In the genomic region with DNA sequence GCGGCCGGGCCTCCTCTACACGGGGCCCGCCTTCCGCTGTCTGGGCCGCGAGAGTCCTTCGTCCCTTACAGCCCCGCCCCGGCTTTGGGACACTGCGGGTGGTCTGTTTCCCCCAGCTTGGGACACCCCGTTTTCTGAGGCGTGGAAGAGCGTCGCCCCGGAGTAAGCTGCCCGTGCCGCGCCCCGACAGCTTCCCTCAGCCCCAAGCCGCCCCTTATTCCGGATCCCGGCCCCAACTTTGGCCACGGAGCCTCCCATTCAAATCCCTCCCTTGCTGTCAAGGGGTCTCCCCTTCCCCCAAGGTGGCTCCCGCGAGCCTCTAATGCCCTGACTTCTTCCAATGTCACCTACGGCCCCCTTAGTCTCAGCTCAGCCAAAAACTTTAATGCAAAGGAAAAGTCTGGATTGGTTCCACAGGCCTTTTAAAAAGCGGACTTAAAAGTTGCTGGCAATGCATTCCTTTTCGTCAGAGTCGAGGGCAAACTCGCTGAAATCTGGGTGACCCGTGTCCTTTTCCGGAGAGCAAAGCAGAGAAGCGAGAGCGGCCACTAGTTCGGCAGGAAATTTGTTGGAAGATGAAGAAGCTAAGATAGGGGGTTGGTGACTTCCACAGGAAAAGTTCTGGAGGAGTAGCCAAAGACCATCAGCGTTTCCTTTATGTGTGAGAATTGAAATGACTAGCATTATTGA, we compare ENCODE assay signal across 7 cellular contexts. TPM values are rescaled to one million over a fixed set of nuclear protein-coding genes. Genes with fewer than 3 reads are reported as not detected.
DNase-seq lines count a peak whose midpoint lies in the region; ATAC-seq, FAIRE-seq and TF ChIP-seq lines count a peak whose summit lies in the region.

No MANE protein-coding gene starts in this region.

- H3K27me3 Mint-ChIP-seq in stimulated activated naive B cell treated with anti-CD40 and anti-IgM and Interleukin-4, amounts not matched to agents 10 μg/mL and 1 μg/mL and 100 μg/mL, for 72 hours = no peaks in the 10 kb centered on the region

- no peaks in the 10 kb centered on the region for H3K36me3 ChIP-seq in Loucy (ENCODE audit: insufficient read depth, low read length)
- no peaks in the 10 kb centered on the region for H3K36me3 ChIP-seq in brain microvascular endothelial cell (replicated peaks)
- no peaks in the 10 kb centered on the region for H3K36me3 ChIP-seq in kidney (ENCODE audit: control insufficient read depth in 1 of 2, insufficient read depth in 2 of 2, low read length in 2 of 2)

- peaks cover 30% of the 10 kb centered on the region for H3K79me2 ChIP-seq in Loucy (ENCODE audit: insufficient read depth, low read length)

- no peaks in the 10 kb centered on the region for H3K9me2 ChIP-seq in Loucy (replicated peaks; ENCODE audit: low read depth, low read length)

- H3K36me3 Mint-ChIP-seq in stimulated activated naive B cell treated with anti-CD40 and anti-IgM and Interleukin-4, amounts not matched to agents 10 μg/mL and 1 μg/mL and 100 μg/mL, for 72 hours = no peaks in the 10 kb centered on the region

- H3K4me2 ChIP-seq in Loucy (ENCODE audit: low read depth, low read length, poor library complexity, severe bottlenecking) = peak overlapping the region; percentile 90

- no peaks in the 10 kb centered on the region for H3F3A ChIP-seq in Loucy (ENCODE audit: low read depth)

- H3K9ac ChIP-seq in Loucy (ENCODE audit: low read depth, low read length, poor library complexity, severe bottlenecking) (peak overlapping the region; percentile 76), kidney (ENCODE audit: low read length in 2 of 2) (peak overlapping the region; percentile 58 to 68)

- peak; percentile 2 to 3 for ATAC-seq in stimulated activated naive B cell treated with anti-CD40 and anti-IgM and Interleukin-4, amounts not matched to agents 10 μg/mL and 1 μg/mL and 100 μg/mL, for 72 hours (replicated peaks)
- no peak for ATAC-seq in GM19324 (IDR thresholded peaks at IDR 0.05; ENCODE audit: low FRiP score, unreplicated experiment)

- TF ChIP-seq CTCF in GM12875 (IDR thresholded peaks at IDR 0.05; ENCODE audit: borderline replicate concordance, insufficient read depth, low read depth, low read length) = no peak
- TF ChIP-seq CTCF in Loucy (conservative IDR thresholded peaks at IDR 0.05; ENCODE audit: low read length) = no peak
- TF ChIP-seq CTCF in brain microvascular endothelial cell (IDR thresholded peaks at IDR 0.05; ENCODE audit: low read depth, low read length, missing control alignments) = no peak
- TF ChIP-seq CTCF in kidney (IDR thresholded peaks at IDR 0.05; ENCODE audit: borderline replicate concordance, extremely low read depth, insufficient read depth) = no peak

- H3K27ac ChIP-seq in brain microvascular endothelial cell (peak overlapping the region; percentile 93), kidney (ENCODE audit: low read depth in 2 of 2, low read length in 2 of 2) (peak overlapping the region; percentile 94 to 97)

- H3K4me1 Mint-ChIP-seq in stimulated activated naive B cell treated with anti-CD40 and anti-IgM and Interleukin-4, amounts not matched to agents 10 μg/mL and 1 μg/mL and 100 μg/mL, for 72 hours = peaks cover 14 to 40% of the 10 kb centered on the region in 2 donors

- no peaks in the 10 kb centered on the region for H3K9me3 ChIP-seq in Loucy (ENCODE audit: insufficient read depth, low read depth, low read length)
- H3K9me3 ChIP-seq in kidney (ENCODE audit: control insufficient read depth in 1 of 2, low read length in 2 of 2) = no peaks in the 10 kb centered on the region

- no peaks in the 10 kb centered on the region for H3K9me3 Mint-ChIP-seq in stimulated activated naive B cell treated with anti-CD40 and anti-IgM and Interleukin-4, amounts not matched to agents 10 μg/mL and 1 μg/mL and 100 μg/mL, for 72 hours

- no peaks in the 10 kb centered on the region for H3K27me3 ChIP-seq in Loucy (ENCODE audit: insufficient read depth, low read length, poor library complexity, severe bottlenecking)
- H3K27me3 ChIP-seq in brain microvascular endothelial cell (replicated peaks) = no peaks in the 10 kb centered on the region

- H4K20me1 ChIP-seq in Loucy (ENCODE audit: insufficient read depth, low read length, poor library complexity, severe bottlenecking) = no peaks in the 10 kb centered on the region

- H3K4me3 ChIP-seq in GM12875 (ENCODE audit: low read depth, low read length) (peak overlapping the region; percentile 95), Loucy (ENCODE audit: low read length, poor library complexity, severe bottlenecking) (peak overlapping the region; percentile 84), brain microvascular endothelial cell (ENCODE audit: low read depth, low read length) (peak overlapping the region; percentile 83), kidney (ENCODE audit: low read length in 2 of 2) (peak overlapping the region; percentile 48 to 70)

- in situ Hi-C loops in brain microvascular endothelial cell (cut with HindIII; ENCODE audit: low pct_ligation_motif_present, low sequenced_read_pairs) = loop anchor here (25.0 kb wide), 1 partner anchor 149 kb away; no protein-coding TSS in a partner anchor

- intact Hi-C loops in kidney (cut with DNase I) = loop anchor here (5.0 kb wide), 1 partner anchor 149 kb away; no protein-coding TSS in a partner anchor

- H3K4me1 ChIP-seq in Loucy (ENCODE audit: insufficient read depth, low read length, poor library complexity, severe bottlenecking) (peaks cover 12% of the 10 kb centered on the region), kidney (ENCODE audit: control insufficient read depth in 1 of 2, insufficient read depth in 1 of 2, low read depth in 1 of 2, low read length in 2 of 2) (peaks cover 0 to 6% of the 10 kb centered on the region in 2 donors)

- peak overlapping the region; percentile 91 for H2AFZ ChIP-seq in Loucy (ENCODE audit: low read length)

- peak overlapping the region; percentile 93 to 94 for H3K4me3 Mint-ChIP-seq in stimulated activated naive B cell treated with anti-CD40 and anti-IgM and Interleukin-4, amounts not matched to agents 10 μg/mL and 1 μg/mL and 100 μg/mL, for 72 hours

- no peak for FAIRE-seq in kidney (lab: Jason Lieb, UNC)

- H3K27ac Mint-ChIP-seq in stimulated activated naive B cell treated with anti-CD40 and anti-IgM and Interleukin-4, amounts not matched to agents 10 μg/mL and 1 μg/mL and 100 μg/mL, for 72 hours = peak overlapping the region; percentile 97

- DNase-seq in brain microvascular endothelial cell (no peak), kidney (peak; percentile 84), SW480 (ENCODE audit: low spot score) (no peak)
- peak; percentile 11 for DNase-seq in stimulated activated naive B cell treated with anti-CD40 and anti-IgM and Interleukin-4, amounts not matched to agents 10 μg/mL and 1 μg/mL and 100 μg/mL, for 72 hours

RNA-seq across cellular contexts. Expression of a gene that starts 19.9 kb away (rescaled TPM):
- 26.4 TPM for total RNA-seq in kidney
- 13.0 TPM for polyA plus RNA-seq in kidney (ENCODE audit: insufficient read depth, low read depth, low replicate concordance)

RNA-seq across cellular contexts. Expression of a gene that starts 49.0 kb away (rescaled TPM):
- total RNA-seq in kidney = not detected
- polyA plus RNA-seq in kidney (ENCODE audit: insufficient read depth, low read depth, low replicate concordance) = not detected

Comparison
In these comparisons a context has a peak if more than half of its experiments do, and no peak if none do; other contexts are left out.
1. DNase-seq: peak in kidney (single experiment) and stimulated activated naive B cell treated with anti-CD40 and anti-IgM and Interleukin-4, amounts not matched to agents 10 μg/mL and 1 μg/mL and 100 μg/mL, for 72 hours (single experiment); none in brain microvascular endothelial cell (single experiment) and SW480 (single experiment).
2. Peak in every context shown above with its lines, with median percentiles within 50 percentile points of each other: H3K4me3 ChIP-seq.